ENCODE assay signal across 8 cellular contexts in genomic region chr6:16669227-16669626, GRCh38.
A peak's percentile ranks its signal among the peaks of the same experiment; 100 is the strongest.
DNase-seq lines count a peak whose midpoint lies in the region; ATAC-seq and TF ChIP-seq lines count a peak whose summit lies in the region.

No MANE protein-coding gene starts in this region.

- intact Hi-C loops in natural killer cell (cut with micrococcal nuclease) (no loop called here), Right ventricle myocardium inferior (cut with DNase I) (no loop called here), left ventricle myocardium superior (cut with micrococcal nuclease) (no loop called here)

- ATAC-seq in natural killer cell (peak; percentile 62 to 89 (median 78)), GM18868 (IDR thresholded peaks at IDR 0.05; ENCODE audit: unreplicated experiment) (no peak), Right ventricle myocardium inferior (no peak), left ventricle myocardium superior (no peak)

- peak overlapping the region; percentile 9 for H3K4me3 Mint-ChIP-seq in natural killer cell

- no peaks in the 10 kb centered on the region for H3K27me3 Mint-ChIP-seq in natural killer cell (ENCODE audit: low read depth in 2 of 2)

- H3K9me3 Mint-ChIP-seq in natural killer cell, result no peaks in the 10 kb centered on the region

- DNase-seq in CD1c-positive myeloid dendritic cell (ENCODE audit: extremely low spot score), result peak; percentile 51
- DNase-seq in NCI-H69 (lab: John Stamatoyannopoulos, UW), result peak; percentile 72
- DNase-seq in activated T-helper 1 cell treated with Interleukin-2 at 50 U/mL for 16 hours (ENCODE audit: low read depth), result peak; percentile 39
- no peak for DNase-seq in natural killer cell
- DNase-seq in Right ventricle myocardium inferior (ENCODE audit: missing footprints), result no peak
- no peak for DNase-seq in left ventricle myocardium superior
- DNase-seq in hippocampal formation (lab: John Stamatoyannopoulos, UW), result no peak

- H3K36me3 Mint-ChIP-seq in natural killer cell, result peaks cover 6% of the 10 kb centered on the region

- peaks cover 35 to 39% of the 10 kb centered on the region in 2 donors for H3K4me1 Mint-ChIP-seq in natural killer cell

- TF ChIP-seq CTCF in natural killer cell (IDR thresholded peaks at IDR 0.05), result no peak

- peak overlapping the region; percentile 39 to 52 for H3K27ac Mint-ChIP-seq in natural killer cell

Comparison
In these comparisons a context has a peak if more than half of its experiments do, and no peak if none do; other contexts are left out.
1. DNase-seq: peak in CD1c-positive myeloid dendritic cell (single experiment), NCI-H69 (single experiment) and activated T-helper 1 cell treated with Interleukin-2 at 50 U/mL for 16 hours (single experiment); none in natural killer cell (single experiment), Right ventricle myocardium inferior (single experiment), left ventricle myocardium superior (single experiment) and hippocampal formation (0 of 2).
2. ATAC-seq: peak in natural killer cell (3 of 3); none in GM18868 (single experiment), Right ventricle myocardium inferior (single experiment) and left ventricle myocardium superior (single experiment).